Comparison of ENCODE assay signal across 23 cellular contexts in the genomic region with DNA sequence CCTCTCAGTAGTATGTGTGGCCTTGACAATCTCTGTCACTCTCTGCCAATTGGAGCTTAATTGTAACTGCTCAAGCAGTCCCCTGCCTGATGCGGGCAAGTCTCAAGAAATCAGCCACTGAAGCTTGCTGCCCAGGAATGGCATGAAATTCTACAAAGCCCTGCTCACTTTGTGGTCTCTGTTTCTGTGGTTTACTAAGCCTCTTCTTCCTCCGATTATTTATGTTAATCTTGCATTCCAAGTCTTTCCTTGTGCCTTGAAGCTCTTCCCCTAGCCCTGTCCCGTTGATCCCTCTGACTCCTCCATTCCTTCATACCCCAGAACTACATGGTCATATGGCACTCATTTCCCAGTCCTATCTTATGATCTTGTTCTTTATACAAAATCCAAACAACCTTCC.
"Had no signal": no experiment of that assay in that cellular context is flagged by ENCODE, and none has a peak within 500 bp of the region (broad histone marks: within the 10 kb centered on the region; RNA-seq: fewer than 3 reads in every experiment).

No MANE protein-coding gene starts in this region.

- ATAC-seq: activated T-cell treated with anti-CD3 and anti-CD28 coated beads, Interleukin-2, amount 50 U/mL, for 4 hours; body of pancreas; T-helper 17 cell had no signal

- H3K27ac ChIP-seq: body of pancreas, Peyer's patch, RWPE1, VCaP had no signal

- H3K4me3 ChIP-seq: body of pancreas, Peyer's patch had no signal

- H3K36me3 ChIP-seq: Peyer's patch had no signal

- H3K4me1 ChIP-seq: body of pancreas, Peyer's patch had no signal

- H3K27me3 ChIP-seq: body of pancreas, Peyer's patch had no signal

- DNase-seq: activated CD4-positive, alpha-beta memory T cell treated with anti-CD3 and anti-CD28 coated beads for 36 hours; activated CD4-positive, alpha-beta T cell treated with anti-CD3 and anti-CD28 coated beads, Interleukin-2, amount 10 ng/mL, durations not matched to agents 7 days and 5 days; activated CD4-positive, CD25-positive, alpha-beta regulatory T cell; activated CD8-positive, alpha-beta memory T cell treated with anti-CD3 and anti-CD28 coated beads for 24 hours; activated effector memory CD4-positive, alpha-beta T cell treated with anti-CD3 and anti-CD28 coated beads, Interleukin-2, amount 50 U/mL, for 16 hours; activated naive CD4-positive, alpha-beta T cell treated with anti-CD3 and anti-CD28 coated beads for 36 hours; activated T-cell treated with anti-CD3 and anti-CD28 coated beads, Interleukin-2, amount 50 U/mL, for 4 hours; aorta; body of pancreas; Kasumi-1; KBM-7; NCI-H1092; NCI-H1417; NCI-H1930; NCI-H345; NCI-H510A treated with DMSO at 0.1 percent for 48 hours; NCI-H69; Peyer's patch; SHP77; T-helper 17 cell; T-helper 9 cell had no signal

- H3K9me3 ChIP-seq: body of pancreas, Peyer's patch had no signal
